ENCODE assay signal across 9 cellular contexts in the genomic region with DNA sequence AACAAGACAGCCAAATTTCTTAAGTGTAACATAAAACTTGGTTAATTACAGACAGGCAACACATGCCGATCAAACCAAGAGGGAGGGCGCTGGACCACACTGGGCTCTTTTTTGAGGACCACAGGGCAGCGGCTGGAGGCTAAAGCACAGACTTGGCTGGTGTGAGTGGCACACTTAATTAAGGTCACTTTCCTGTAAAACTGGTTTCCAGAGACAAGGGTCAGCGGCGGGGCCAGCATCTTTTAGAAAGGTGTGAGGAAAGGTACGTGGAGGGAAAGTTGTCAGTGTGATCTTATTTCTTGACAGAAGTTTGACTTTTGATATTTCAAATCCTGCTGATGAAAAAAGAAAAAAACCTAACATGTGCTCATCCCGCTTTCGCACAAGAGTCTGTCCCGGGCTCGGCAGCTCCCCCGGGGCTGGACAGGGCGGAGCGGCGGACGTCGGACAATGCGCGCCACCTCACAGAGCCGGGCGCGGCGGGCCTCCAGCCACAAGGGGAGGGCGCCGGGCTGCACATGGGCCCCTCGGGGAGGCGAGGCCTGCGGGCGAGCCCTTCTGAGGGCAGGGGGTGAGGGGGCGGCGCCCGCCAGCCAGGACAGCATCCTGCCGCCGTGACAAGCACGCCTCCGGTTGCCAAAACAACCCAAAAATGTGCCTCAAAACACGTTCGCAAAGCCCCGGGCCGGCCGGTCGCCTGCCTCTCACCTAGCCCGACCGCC. TPM values are rescaled to one million over a fixed set of nuclear protein-coding genes. Genes with fewer than 3 reads are reported as not detected.
A peak's percentile ranks its signal among the peaks of the same experiment; 100 is the strongest.
DNase-seq lines count a peak whose midpoint lies in the region; ATAC-seq and TF ChIP-seq lines count a peak whose summit lies in the region.
"Had no signal": no experiment of that assay in that cellular context is flagged by ENCODE, and none has a peak within 500 bp of the region (broad histone marks: within the 10 kb centered on the region; RNA-seq: fewer than 3 reads in every experiment).

No MANE protein-coding gene starts in this region.

- no peaks in the 10 kb centered on the region for H3K27me3 ChIP-seq in BE2C

- intact Hi-C loops in activated T-helper 1 cell treated with anti-CD3 and anti-CD28 coated beads, Interleukin-12 subunit alpha, Interleukin-12 subunit beta, Interleukin-2, Interleukin-4 antibody, amounts not matched to agents 30 ng/mL and 10 ng/mL and 1 ng/mL, durations not matched to agents 14 hours and 24 hours and 36 hours (cut with micrococcal nuclease), result loop anchor here (1.0 to 10.0 kb wide), 8 partner anchors 99 to 1313 kb away; partner anchors contain the start of genes ABHD18, C4orf33, LARP1B and MFSD8

- H3K4me3 ChIP-seq in BE2C (ENCODE audit: low read depth, low read length), result peak overlapping the region; percentile 81

- H3K36me3 ChIP-seq in BE2C, result no peaks in the 10 kb centered on the region

- H3K4me1 Mint-ChIP-seq in activated T-helper 1 cell treated with anti-CD3 and anti-CD28 coated beads, Interleukin-12 subunit alpha, Interleukin-12 subunit beta, Interleukin-2, Interleukin-4 antibody, amounts not matched to agents 30 ng/mL and 10 ng/mL and 1 ng/mL, durations not matched to agents 14 hours and 24 hours and 36 hours (ENCODE audit: low read depth), result peaks cover 32% of the 10 kb centered on the region

- H3K4me3 Mint-ChIP-seq in activated T-helper 1 cell treated with anti-CD3 and anti-CD28 coated beads, Interleukin-12 subunit alpha, Interleukin-12 subunit beta, Interleukin-2, Interleukin-4 antibody, amounts not matched to agents 30 ng/mL and 10 ng/mL and 1 ng/mL, durations not matched to agents 14 hours and 24 hours and 36 hours, result peak overlapping the region; percentile 91

- TF ChIP-seq CTCF in BE2C (IDR thresholded peaks at IDR 0.05; ENCODE audit: low read depth, low read length), result no peak

- peak overlapping the region; percentile 62 for H3K27ac Mint-ChIP-seq in activated T-helper 1 cell treated with anti-CD3 and anti-CD28 coated beads, Interleukin-12 subunit alpha, Interleukin-12 subunit beta, Interleukin-2, Interleukin-4 antibody, amounts not matched to agents 30 ng/mL and 10 ng/mL and 1 ng/mL, durations not matched to agents 14 hours and 24 hours and 36 hours

- H3K9me3 ChIP-seq in BE2C, result no peaks in the 10 kb centered on the region

- DNase-seq in BE2C (no peak), glomerular visceral epithelial cell (ENCODE audit: extremely low spot score) (peak; percentile 59), occipital lobe (lab: John Stamatoyannopoulos, UW) (peak; percentile 40), NCI-H2029 treated with DMSO at 0.1 percent for 48 hours (lab: John Stamatoyannopoulos, UW) (no peak), NCI-H2107 treated with DMSO at 0.1 percent for 48 hours (lab: John Stamatoyannopoulos, UW; ENCODE audit: unreplicated experiment) (no peak)
- no peak for DNase-seq in activated T-helper 1 cell treated with anti-CD3 and anti-CD28 coated beads, Interleukin-12 subunit alpha, Interleukin-12 subunit beta, Interleukin-2, Interleukin-4 antibody, amounts not matched to agents 30 ng/mL and 10 ng/mL and 1 ng/mL, durations not matched to agents 14 hours and 24 hours and 36 hours (ENCODE audit: low spot score)

- H3K27me3 Mint-ChIP-seq in activated T-helper 1 cell treated with anti-CD3 and anti-CD28 coated beads, Interleukin-12 subunit alpha, Interleukin-12 subunit beta, Interleukin-2, Interleukin-4 antibody, amounts not matched to agents 30 ng/mL and 10 ng/mL and 1 ng/mL, durations not matched to agents 14 hours and 24 hours and 36 hours (ENCODE audit: insufficient read depth), result peaks cover 67% of the 10 kb centered on the region

- H3K36me3 Mint-ChIP-seq in activated T-helper 1 cell treated with anti-CD3 and anti-CD28 coated beads, Interleukin-12 subunit alpha, Interleukin-12 subunit beta, Interleukin-2, Interleukin-4 antibody, amounts not matched to agents 30 ng/mL and 10 ng/mL and 1 ng/mL, durations not matched to agents 14 hours and 24 hours and 36 hours (ENCODE audit: low read depth), result no peaks in the 10 kb centered on the region

- no peaks in the 10 kb centered on the region for H3K9me3 Mint-ChIP-seq in activated T-helper 1 cell treated with anti-CD3 and anti-CD28 coated beads, Interleukin-12 subunit alpha, Interleukin-12 subunit beta, Interleukin-2, Interleukin-4 antibody, amounts not matched to agents 30 ng/mL and 10 ng/mL and 1 ng/mL, durations not matched to agents 14 hours and 24 hours and 36 hours

- ATAC-seq in GM19043 (IDR thresholded peaks at IDR 0.05; ENCODE audit: low read depth, unreplicated experiment) (peak; percentile 32), HG03342 (IDR thresholded peaks at IDR 0.05; ENCODE audit: unreplicated experiment) (peak; percentile 41)

- no peaks in the 10 kb centered on the region for H3K4me1 ChIP-seq in BE2C

RNA-seq across cellular contexts. Expression of gene HSPA4L, which starts 0.7 kb away (rescaled TPM):
- 0.79 TPM for polyA plus RNA-seq in BE2C (2012; ENCODE audit: insufficient read depth, insufficient read length, low read depth)
- 2.5 and 3.8 TPM in 2 replicates for total RNA-seq in activated T-helper 1 cell treated with anti-CD3 and anti-CD28 coated beads, Interleukin-12 subunit alpha, Interleukin-12 subunit beta, Interleukin-2, Interleukin-4 antibody, amounts not matched to agents 30 ng/mL and 10 ng/mL and 1 ng/mL, durations not matched to agents 14 hours and 24 hours and 36 hours
- 10.9 TPM for total RNA-seq in occipital lobe

RNA-seq across cellular contexts. Expression of gene SLC25A31, which starts 51.3 kb away (rescaled TPM):
- polyA plus RNA-seq in BE2C (2012; ENCODE audit: insufficient read depth, insufficient read length, low read depth), result not detected
- total RNA-seq in activated T-helper 1 cell treated with anti-CD3 and anti-CD28 coated beads, Interleukin-12 subunit alpha, Interleukin-12 subunit beta, Interleukin-2, Interleukin-4 antibody, amounts not matched to agents 30 ng/mL and 10 ng/mL and 1 ng/mL, durations not matched to agents 14 hours and 24 hours and 36 hours, result not detected in 2 replicates
- 0.16 TPM for total RNA-seq in occipital lobe
- total RNA-seq: T-helper 1 cell treated with Interleukin-12 subunit alpha and Interleukin-12 subunit beta and Interleukin-4 antibody, amounts not matched to agents 30 ng/mL and 1 ng/mL, for 36 hours had no signal

Comparison
In these comparisons a context has a peak if more than half of its experiments do, and no peak if none do; other contexts are left out.
1. DNase-seq: peak in glomerular visceral epithelial cell (single experiment) and occipital lobe (single experiment); none in BE2C (single experiment), activated T-helper 1 cell treated with anti-CD3 and anti-CD28 coated beads, Interleukin-12 subunit alpha, Interleukin-12 subunit beta, Interleukin-2, Interleukin-4 antibody, amounts not matched to agents 30 ng/mL and 10 ng/mL and 1 ng/mL, durations not matched to agents 14 hours and 24 hours and 36 hours (single experiment), NCI-H2029 treated with DMSO at 0.1 percent for 48 hours (single experiment) and NCI-H2107 treated with DMSO at 0.1 percent for 48 hours (single experiment).